ENCODE assay signal across 1 cellular context in the genomic region with DNA sequence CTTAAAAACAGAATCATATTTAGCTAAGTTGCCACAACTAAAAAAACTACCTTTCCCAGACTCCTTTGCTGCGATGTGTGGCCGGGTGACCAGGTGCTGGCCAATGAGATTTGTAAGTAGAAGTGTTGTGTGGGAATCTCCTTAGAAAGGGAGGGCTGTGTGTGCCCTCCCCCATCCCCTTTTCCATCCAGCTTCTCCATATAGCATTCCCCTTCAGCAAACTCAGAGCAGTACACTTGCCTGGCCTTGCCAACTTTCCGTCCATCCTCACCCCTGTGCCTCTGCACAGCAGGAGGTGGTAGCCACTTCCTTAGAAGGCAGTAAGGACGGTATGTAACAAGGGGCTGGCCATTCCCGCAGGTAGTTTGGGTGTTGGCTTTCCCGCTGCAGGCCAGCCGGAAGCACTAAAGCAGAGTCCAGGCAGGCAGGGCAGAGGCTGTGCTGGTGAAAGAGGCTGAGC.
A peak's percentile ranks its signal among the peaks of the same experiment; 100 is the strongest.
TF ChIP-seq lines count a peak whose summit lies in the region.

No MANE protein-coding gene starts in this region.

TF ChIP-seq in GM12878, 131 proteins besides CTCF, POLR2A, EP300 and RAD21:
- TF ChIP-seq SIX5 (IDR thresholded peaks at IDR 0.05; ENCODE audit: low read depth, low read length, severe bottlenecking), result peak; percentile 41
- TF ChIP-seq SUPT20H (IDR thresholded peaks at IDR 0.05; ENCODE audit: borderline replicate concordance, control insufficient read depth, low read depth, low read length), result no peak
